Comparison of ENCODE assay signal across 26 cellular contexts in genomic region chr4:120290553-120290952, GRCh38.
DNase-seq lines count a peak whose midpoint lies in the region; ATAC-seq, FAIRE-seq and TF ChIP-seq lines count a peak whose summit lies in the region.
"Had no signal": no experiment of that assay in that cellular context is flagged by ENCODE, and none has a peak within 500 bp of the region (broad histone marks: within the 10 kb centered on the region; RNA-seq: fewer than 3 reads in every experiment).

No MANE protein-coding gene starts in this region.

- H3K36me3 Mint-ChIP-seq in CD4-positive, alpha-beta memory T cell: no peaks in the 10 kb centered on the region
- H3K36me3 Mint-ChIP-seq: CD8-positive, alpha-beta memory T cell had no signal

- no peaks in the 10 kb centered on the region for H3K27me3 Mint-ChIP-seq in CD4-positive, alpha-beta memory T cell
- H3K27me3 Mint-ChIP-seq: CD4-positive, alpha-beta T cell had no signal

- POLR2A ChIA-PET in HepG2 (lab: Yijun Ruan, JAX): no interaction called here
- POLR2A ChIA-PET in CD4-positive, alpha-beta memory T cell (lab: Charles Lee; ENCODE audit: partially characterized antibody): no interaction called here

- H3K27ac ChIP-seq in HepG2 (ENCODE audit: extremely low read length, insufficient read depth, low read length) (no peak overlapping the region), right lobe of liver (no peak overlapping the region), smooth muscle cell (ENCODE audit: low read depth) (peak overlapping the region; percentile 86)
- H3K27ac ChIP-seq in CD4-positive, alpha-beta memory T cell (ENCODE audit: low read depth, low read length): no peak overlapping the region
- H3K27ac ChIP-seq: 22Rv1, BLaER1 had no signal

- no peaks in the 10 kb centered on the region for H3K9me3 ChIP-seq in HepG2 (ENCODE audit: low read length)
- H3K9me3 ChIP-seq in right lobe of liver: no peaks in the 10 kb centered on the region
- no peaks in the 10 kb centered on the region for H3K9me3 ChIP-seq in smooth muscle cell (replicated peaks; ENCODE audit: low read depth)
- H3K9me3 ChIP-seq in CD4-positive, alpha-beta memory T cell (ENCODE audit: control insufficient read depth in 1 of 2, low read length in 2 of 2): no peaks in the 10 kb centered on the region
- H3K9me3 ChIP-seq: BE2C, BLaER1 had no signal

- TF ChIP-seq EP300 in HepG2 (IDR thresholded peaks at IDR 0.05; ENCODE audit: low read depth in 2 of 2, low read length in 2 of 2) (no peak), HepG2 (CRISPR knock-in tag; IDR thresholded peaks at IDR 0.05; ENCODE audit: borderline replicate concordance) (no peak)

- no peak for TF ChIP-seq POLR2A in HepG2 (IDR thresholded peaks at IDR 0.05; ENCODE audit: insufficient read depth in 1 of 2, low read depth in 2 of 2, low read length in 2 of 2)
- no peak for TF ChIP-seq POLR2A in right lobe of liver (IDR thresholded peaks at IDR 0.05)

- no peak for TF ChIP-seq CTCF in HepG2 (CRISPR knock-in tag; IDR thresholded peaks at IDR 0.05)
- no peak for TF ChIP-seq CTCF in right lobe of liver (IDR thresholded peaks at IDR 0.05)
- TF ChIP-seq CTCF in smooth muscle cell (IDR thresholded peaks at IDR 0.05; ENCODE audit: borderline replicate concordance, insufficient read depth, poor library complexity, severe bottlenecking): no peak

- no TSS peak for BruUV-seq in HepG2 (replicated peaks; lab: Mats Ljungman, UMichigan)

- H3K4me1 ChIP-seq in HepG2 (ENCODE audit: insufficient read depth, low read length) (no peaks in the 10 kb centered on the region), right lobe of liver (no peaks in the 10 kb centered on the region), smooth muscle cell (ENCODE audit: low read depth) (no peaks in the 10 kb centered on the region)
- H3K4me1 ChIP-seq in CD4-positive, alpha-beta memory T cell (ENCODE audit: insufficient read depth, low read length): no peaks in the 10 kb centered on the region
- H3K4me1 ChIP-seq: BE2C, BLaER1 had no signal

- H3K36me3 ChIP-seq in HepG2 (replicated peaks in 1 of 2; ENCODE audit: control insufficient read depth in 1 of 2, insufficient read depth in 2 of 2, low read length in 2 of 2): no peaks in the 10 kb centered on the region
- H3K36me3 ChIP-seq in right lobe of liver: no peaks in the 10 kb centered on the region
- H3K36me3 ChIP-seq in smooth muscle cell (ENCODE audit: low read depth): no peaks in the 10 kb centered on the region
- no peaks in the 10 kb centered on the region for H3K36me3 ChIP-seq in CD4-positive, alpha-beta memory T cell (ENCODE audit: insufficient read depth, low read length)
- H3K36me3 ChIP-seq: BE2C, BLaER1 had no signal

- CTCF ChIA-PET in HepG2 (lab: Yijun Ruan, JAX; ENCODE audit: low intra/inter-chr PET ratio, low total read pairs): no interaction called here
- CTCF ChIA-PET in CD4-positive, alpha-beta memory T cell (lab: Charles Lee; ENCODE audit: partially characterized antibody): no interaction called here

- peaks cover 3% of the 10 kb centered on the region for H3F3A ChIP-seq in smooth muscle cell (ENCODE audit: low read depth)

- H3K27ac Mint-ChIP-seq in CD4-positive, alpha-beta memory T cell: no peak overlapping the region
- H3K27ac Mint-ChIP-seq: CD4-positive, alpha-beta T cell; CD8-positive, alpha-beta memory T cell had no signal

- no peak overlapping the region for H2AFZ ChIP-seq in HepG2 (ENCODE audit: low read length)
- peak overlapping the region; percentile 70 for H2AFZ ChIP-seq in smooth muscle cell (ENCODE audit: low read depth)

- no peaks in the 10 kb centered on the region for H3K9me3 Mint-ChIP-seq in CD4-positive, alpha-beta memory T cell
- H3K9me3 Mint-ChIP-seq: CD4-positive, alpha-beta T cell; CD8-positive, alpha-beta memory T cell had no signal

- H3K4me1 Mint-ChIP-seq in CD4-positive, alpha-beta memory T cell: no peaks in the 10 kb centered on the region
- H3K4me1 Mint-ChIP-seq: CD8-positive, alpha-beta memory T cell had no signal

- DNase-seq in HepG2 (ENCODE audit: low spot score) (no peak), right lobe of liver (no peak), frontal cortex (ENCODE audit: low spot score in 2 of 2) (no peak), smooth muscle cell (lab: John Stamatoyannopoulos, UW; ENCODE audit: unreplicated experiment) (no peak), pons (ENCODE audit: low spot score) (no peak), HTR-8/SVneo (ENCODE audit: insufficient read length, low spot score) (no peak)
- no peak for DNase-seq in CD4-positive, alpha-beta memory T cell
- DNase-seq: ACHN; BE2C; C1 segment of cervical spinal cord; CD4-positive, alpha-beta T cell; CD8-positive, alpha-beta memory T cell; COR-L47; DMS 273 treated with DMSO at 0.1 percent for 48 hours; DMS153; DMS53; DMS79; DND-41; EL; GDM1 had no signal

- FAIRE-seq in HepG2 (lab: Jason Lieb, UNC): no peak
- peak; percentile 10 for FAIRE-seq in colon (lab: Jason Lieb, UNC)
- FAIRE-seq in frontal cortex (lab: Jason Lieb, UNC): peak; percentile 6
- FAIRE-seq in HTR-8/SVneo (lab: Jason Lieb, UNC): no peak
- FAIRE-seq: GM12878, GM12892, GM18507 had no signal

- H3K27me3 ChIP-seq in HepG2 (ENCODE audit: control insufficient read depth in 1 of 2, insufficient read depth in 2 of 2, low read length in 2 of 2) (no peaks in the 10 kb centered on the region), right lobe of liver (no peaks in the 10 kb centered on the region), smooth muscle cell (ENCODE audit: low read depth) (no peaks in the 10 kb centered on the region)
- no peaks in the 10 kb centered on the region for H3K27me3 ChIP-seq in CD4-positive, alpha-beta memory T cell (ENCODE audit: insufficient read depth, low read length)
- H3K27me3 ChIP-seq: BE2C, BLaER1 had no signal

- in situ Hi-C loops in HepG2 (cut with HindIII; ENCODE audit: extremely low pct_ligation_motif_present, low pct_unique_long_range_greater_than_20kb): no loop called here

- no peaks in the 10 kb centered on the region for H3K79me2 ChIP-seq in HepG2 (ENCODE audit: insufficient read depth, low read length)
- H3K79me2 ChIP-seq in smooth muscle cell (ENCODE audit: low read depth): no peaks in the 10 kb centered on the region

- no peak overlapping the region for H3K4me2 ChIP-seq in HepG2 (ENCODE audit: low read depth, low read length)
- H3K4me2 ChIP-seq in smooth muscle cell: peak overlapping the region; percentile 61
- H3K4me2 ChIP-seq: BLaER1 had no signal

- intact Hi-C loops in HepG2 (cut with micrococcal nuclease; ENCODE audit: unreplicated experiment) (no loop called here), right lobe of liver (cut with DNase I) (no loop called here)
- intact Hi-C loops in CD4-positive, alpha-beta memory T cell (cut with micrococcal nuclease): no loop called here

- WGBS in HepG2 (ENCODE audit: low lambda C conversion rate): 0% methylated on average over 1 of the region's 1 CpG
- 31% methylated on average over 1 of the region's 1 CpG for WGBS in right lobe of liver (ENCODE audit: insufficient coverage, low coverage, low lambda C conversion rate, missing lambda C conversion rate)
- 95% methylated on average over 1 of the region's 1 CpG for WGBS in smooth muscle cell (ENCODE audit: low lambda C conversion rate)

- no peak overlapping the region for H3K4me3 ChIP-seq in HepG2 (replicated peaks in 1 of 3; ENCODE audit: insufficient read depth in 1 of 3, low read depth in 2 of 3, low read length in 3 of 3)
- H3K4me3 ChIP-seq in right lobe of liver: no peak overlapping the region
- H3K4me3 ChIP-seq in smooth muscle cell: no peak overlapping the region
- no peak overlapping the region for H3K4me3 ChIP-seq in CD4-positive, alpha-beta memory T cell (ENCODE audit: low read length in 2 of 2)
- H3K4me3 ChIP-seq: BLaER1, GM12878 had no signal

- no peak overlapping the region for H3K4me3 Mint-ChIP-seq in CD4-positive, alpha-beta memory T cell
- H3K4me3 Mint-ChIP-seq: CD4-positive, alpha-beta T cell; CD8-positive, alpha-beta memory T cell had no signal

- H3K9ac ChIP-seq in HepG2 (ENCODE audit: insufficient read depth, low read depth, low read length) (no peak overlapping the region), smooth muscle cell (ENCODE audit: low read depth) (no peak overlapping the region)
- H3K9ac ChIP-seq: BLaER1 had no signal

- TF ChIP-seq RAD21 in HepG2 (CRISPR knock-in tag; IDR thresholded peaks at IDR 0.05): no peak

- ATAC-seq in HepG2: no peak
- ATAC-seq in right lobe of liver: no peak
- ATAC-seq: GM12878 had no signal

- H4K20me1 ChIP-seq in HepG2 (ENCODE audit: insufficient read depth, low read length): no peaks in the 10 kb centered on the region
- no peaks in the 10 kb centered on the region for H4K20me1 ChIP-seq in smooth muscle cell (ENCODE audit: low read depth)
- H4K20me1 ChIP-seq: BLaER1 had no signal

TF ChIP-seq in HepG2, 621 proteins besides CTCF, POLR2A, EP300 and RAD21:
- peak in 1 of 2 experiments; percentile 67; a peak in 2 of 4 replicates for TF ChIP-seq MAFK (conservative IDR thresholded peaks at IDR 0.05 in 1 of 2, IDR thresholded peaks at IDR 0.05 in 1 of 2; ENCODE audit: low read length in 2 of 2)
- TF ChIP-seq ATF7 (IDR thresholded peaks at IDR 0.05): no peak
- no peak for TF ChIP-seq ATF7 (CRISPR knock-in tag; IDR thresholded peaks at IDR 0.05)
- TF ChIP-seq ATF5 (CRISPR knock-in tag; IDR thresholded peaks at IDR 0.05; ENCODE audit: low read depth): no peak
- TF ChIP-seq ZNF160 (CRISPR knock-in tag; IDR thresholded peaks at IDR 0.05): no peak
- TF ChIP-seq TCF7L2 (IDR thresholded peaks at IDR 0.05; ENCODE audit: low read depth, low read length): no peak
- TF ChIP-seq MAFF (IDR thresholded peaks at IDR 0.05; ENCODE audit: low read depth, low read length): peak; percentile 58
